8 cellular contexts compared by ENCODE assay signal in the genomic region with DNA sequence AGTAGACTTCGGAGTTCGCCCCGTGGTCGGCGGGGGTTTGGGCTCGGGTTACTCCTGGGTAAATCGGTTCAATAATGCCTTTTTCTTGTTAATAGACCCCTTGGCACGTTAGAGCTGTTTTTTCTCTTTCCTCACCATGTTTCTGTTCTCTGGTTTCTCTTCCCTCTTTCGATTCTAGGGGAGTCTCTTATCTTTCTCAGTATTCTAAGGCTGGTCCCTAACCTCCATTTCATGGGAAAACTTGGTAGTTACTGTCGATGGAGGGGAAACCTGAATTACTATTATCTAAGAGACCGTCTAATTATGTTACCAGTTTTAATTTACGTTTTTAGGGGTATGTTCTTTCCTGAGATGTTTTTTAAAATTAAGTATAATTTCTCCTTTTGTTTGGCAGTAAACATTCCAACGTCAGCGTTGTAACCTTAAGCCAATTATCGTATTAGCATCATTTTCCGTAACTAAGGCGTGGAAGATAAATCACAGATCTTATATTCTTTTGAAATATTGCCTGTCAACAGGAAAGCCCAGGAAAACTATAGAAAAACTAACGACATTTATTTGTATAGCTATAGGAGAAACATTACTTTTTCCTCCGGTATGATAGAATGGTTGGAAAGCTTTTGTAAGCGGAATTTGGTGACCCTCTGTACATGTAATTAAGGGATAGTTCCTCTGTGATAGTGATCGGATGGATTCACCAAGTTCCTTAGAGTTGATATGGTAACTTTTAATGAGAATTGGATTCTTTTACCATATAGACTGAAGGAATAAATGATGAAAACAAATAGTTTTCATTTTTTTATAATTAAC. TPM values are rescaled to one million over a fixed set of nuclear protein-coding genes. Genes with fewer than 3 reads are reported as not detected.
A peak's percentile ranks its signal among the peaks of the same experiment; 100 is the strongest.
DNase-seq lines count a peak whose midpoint lies in the region; ATAC-seq, FAIRE-seq and TF ChIP-seq lines count a peak whose summit lies in the region.
"Had no signal": no experiment of that assay in that cellular context is flagged by ENCODE, and none has a peak within 500 bp of the region (broad histone marks: within the 10 kb centered on the region; RNA-seq: fewer than 3 reads in every experiment).

No MANE protein-coding gene starts in this region.

- H3K4me3 ChIP-seq in endothelial cell of umbilical vein (replicated peaks in 1 of 3; ENCODE audit: insufficient read depth in 1 of 3, low read depth in 1 of 3, low read length in 3 of 3) (peak overlapping the region; percentile 87 to 99 (median 87)), neural cell (ENCODE audit: low read length) (peak overlapping the region; percentile 90)

- H4K20me1 ChIP-seq in endothelial cell of umbilical vein (replicated peaks; ENCODE audit: control insufficient read depth, extremely low read depth, insufficient read depth, low read length) (no peaks in the 10 kb centered on the region), neural cell (ENCODE audit: insufficient read depth) (no peaks in the 10 kb centered on the region)

- H2AFZ ChIP-seq in endothelial cell of umbilical vein (ENCODE audit: low read depth, low read length) (peak overlapping the region; percentile 69), neural cell (ENCODE audit: low read depth, low read length) (peak overlapping the region; percentile 90)

- no peaks in the 10 kb centered on the region for H3K9me2 ChIP-seq in neural cell (ENCODE audit: insufficient read depth, low read length)

- peaks cover 48% of the 10 kb centered on the region for H3K79me2 ChIP-seq in endothelial cell of umbilical vein (ENCODE audit: control insufficient read depth, insufficient read depth, low read length)
- H3K79me2 ChIP-seq in neural cell (replicated peaks; ENCODE audit: insufficient read depth, low read length): peaks cover 53% of the 10 kb centered on the region

- intact Hi-C loops in endothelial cell of umbilical vein (cut with micrococcal nuclease): loop anchor here (5.0 kb wide), 2 partner anchors 127 to 517 kb away; a partner anchor contains a TSS

- no peak for DNase-seq in RCC 7860 (ENCODE audit: low spot score)
- DNase-seq in endothelial cell of umbilical vein (ENCODE audit: low read depth, low spot score): peak; percentile 61
- no peak for DNase-seq in mesenteric fat pad (ENCODE audit: low spot score)
- DNase-seq in activated CD8-positive, alpha-beta memory T cell treated with anti-CD3 and anti-CD28 coated beads for 24 hours: no peak

- FAIRE-seq in RCC 7860 (lab: Jason Lieb, UNC) (peak; percentile 8), endothelial cell of umbilical vein (lab: Jason Lieb, UNC) (no peak)
- FAIRE-seq: colon had no signal

- H3F3A ChIP-seq in neural cell (ENCODE audit: insufficient read depth, low read length, poor library complexity, severe bottlenecking): peaks cover 5% of the 10 kb centered on the region

- no peak for TF ChIP-seq RAD21 in neural cell (conservative IDR thresholded peaks at IDR 0.05)

- H3K9me3 ChIP-seq in endothelial cell of umbilical vein (replicated peaks; ENCODE audit: control insufficient read depth, insufficient read depth, low read length) (no peaks in the 10 kb centered on the region), neural cell (ENCODE audit: low read length) (no peaks in the 10 kb centered on the region)

- CTCF ChIA-PET in endothelial cell of umbilical vein (lab: Charles Lee): interaction anchor here (0.8 to 4.8 kb wide), 11 partner anchors 8 to 626 kb away, joined by 3 to 28 read pairs (median 3); a partner anchor contains a TSS

- H3K27ac ChIP-seq in endothelial cell of umbilical vein (ENCODE audit: insufficient read depth, low read depth, low read length): peak overlapping the region; percentile 66
- H3K27ac ChIP-seq in neural cell (ENCODE audit: low read length): peak overlapping the region; percentile 93

- dilution Hi-C loops in endothelial cell of umbilical vein (cut with MboI; ENCODE audit: extremely low pct_ligation_motif_present, low sequenced_read_pairs): no loop called here

- H3K27me3 ChIP-seq in endothelial cell of umbilical vein (ENCODE audit: control insufficient read depth in 2 of 2, insufficient read depth in 2 of 2, low read length in 2 of 2): no peaks in the 10 kb centered on the region
- no peaks in the 10 kb centered on the region for H3K27me3 ChIP-seq in neural cell (ENCODE audit: insufficient read depth, low read depth, low read length)

- POLR2A ChIA-PET in endothelial cell of umbilical vein (lab: Charles Lee): interaction anchor here (0.5 to 1.3 kb wide), 4 partner anchors 10 to 292 kb away, joined by 3 to 6 read pairs (median 4); a partner anchor contains a TSS

- peaks cover 12% of the 10 kb centered on the region for H3K4me1 ChIP-seq in endothelial cell of umbilical vein (ENCODE audit: control insufficient read depth, extremely low read depth, insufficient read depth, low read length)

- H3K4me2 ChIP-seq in endothelial cell of umbilical vein (ENCODE audit: insufficient read depth, low read length) (peak overlapping the region; percentile 97), neural cell (ENCODE audit: low read length) (peak overlapping the region; percentile 83)

- BruUV-seq in endothelial cell of umbilical vein (replicated peaks; lab: Mats Ljungman, UMichigan): TSS peak; percentile 43

- ATAC-seq in GM18520 (IDR thresholded peaks at IDR 0.05; ENCODE audit: unreplicated experiment): peak; percentile 3
- peak; percentile 21 for ATAC-seq in HG02840 (IDR thresholded peaks at IDR 0.05; ENCODE audit: low FRiP score, unreplicated experiment)

- no peak for TF ChIP-seq EP300 in neural cell (conservative IDR thresholded peaks at IDR 0.05; ENCODE audit: poor library complexity, severe bottlenecking)

- no peaks in the 10 kb centered on the region for H3K9me1 ChIP-seq in endothelial cell of umbilical vein (replicated peaks; ENCODE audit: control insufficient read depth, extremely low read depth, insufficient read depth, low read length)

- TF ChIP-seq POLR2A in endothelial cell of umbilical vein (IDR thresholded peaks at IDR 0.05; ENCODE audit: low read depth, low read length): no peak

- H3K9ac ChIP-seq in endothelial cell of umbilical vein (replicated peaks; ENCODE audit: extremely low read depth, insufficient read depth, low read length) (peak overlapping the region; percentile 92), neural cell (ENCODE audit: low read length) (peak overlapping the region; percentile 91)

- TF ChIP-seq CTCF in endothelial cell of umbilical vein (IDR thresholded peaks at IDR 0.05; ENCODE audit: extremely low read depth in 1 of 2, insufficient read depth in 1 of 2, low read depth in 1 of 2, low read length in 2 of 2): no peak
- TF ChIP-seq CTCF in neural cell (IDR thresholded peaks at IDR 0.05; ENCODE audit: poor library complexity, severe bottlenecking): no peak

- no peaks in the 10 kb centered on the region for H3K36me3 ChIP-seq in endothelial cell of umbilical vein (ENCODE audit: control insufficient read depth in 2 of 2, extremely low read depth in 1 of 2, insufficient read depth in 2 of 2, low read length in 2 of 2)
- H3K36me3 ChIP-seq in neural cell (ENCODE audit: insufficient read depth, low read length): no peaks in the 10 kb centered on the region

TF ChIP-seq in endothelial cell of umbilical vein, 7 proteins besides CTCF, POLR2A, EP300 and RAD21 (continues in another document):
- TF ChIP-seq JUN (IDR thresholded peaks at IDR 0.05; ENCODE audit: borderline replicate concordance, insufficient read depth, insufficient read length, low read depth) (no peak), FOS (IDR thresholded peaks at IDR 0.05; ENCODE audit: borderline replicate concordance, insufficient read depth, low read length) (no peak), GATA2 (IDR thresholded peaks at IDR 0.05; ENCODE audit: insufficient read depth, insufficient read length, low read depth, low read length) (no peak)
- TF ChIP-seq, protein P1, sequence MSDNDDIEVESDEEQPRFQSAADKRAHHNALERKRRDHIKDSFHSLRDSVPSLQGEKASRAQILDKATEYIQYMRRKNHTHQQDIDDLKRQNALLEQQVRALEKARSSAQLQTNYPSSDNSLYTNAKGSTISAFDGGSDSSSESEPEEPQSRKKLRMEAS (IDR thresholded peaks at IDR 0.05; ENCODE audit: insufficient read depth, insufficient read length): no peak

RNA-seq across cellular contexts. Expression of a gene that starts 0.8 kb away (rescaled TPM):
- total RNA-seq in endothelial cell of umbilical vein (21.3 and 23.1 TPM in 2 replicates), mesenteric fat pad (30.9 TPM)
- polyA plus RNA-seq in endothelial cell of umbilical vein (8.5 and 9.9 TPM in 2 replicates), neural cell (64.3 and 69.4 TPM in 2 replicates)
- 3.7 and 5.3 TPM in 2 replicates for polyA plus RNA-seq in endothelial cell of umbilical vein (2011; cell fraction: cytosol; rRNA removed)
- polyA plus RNA-seq in endothelial cell of umbilical vein (2011; cell fraction: nucleus; rRNA removed): 86.0 and 116 TPM in 2 replicates
- polyA plus RNA-seq in endothelial cell of umbilical vein (2012): 22.3 and 24.7 TPM in 2 replicates
- polyA minus RNA-seq in endothelial cell of umbilical vein (33.2 and 40.4 TPM in 2 replicates), neural cell (99.3 and 102 TPM in 2 replicates)
- polyA minus RNA-seq in endothelial cell of umbilical vein (2011; cell fraction: cytosol; rRNA and poly(A)+ RNA removed): 22.3 TPM
- 60.5 and 86.2 TPM in 2 replicates for polyA minus RNA-seq in endothelial cell of umbilical vein (2011; cell fraction: nucleus; rRNA and poly(A)+ RNA removed)

RNA-seq across cellular contexts. Expression of a gene that starts 15.1 kb away (rescaled TPM):
- total RNA-seq in endothelial cell of umbilical vein: 0.38 and 0.53 TPM in 2 replicates
- 0.11 TPM in 2 replicates for polyA plus RNA-seq in endothelial cell of umbilical vein
- 0.06 and 0.07 TPM in 2 replicates for polyA plus RNA-seq in endothelial cell of umbilical vein (2011; cell fraction: cytosol; rRNA removed)
- 0.11 TPM in 2 replicates for polyA plus RNA-seq in endothelial cell of umbilical vein (2011; cell fraction: nucleus; rRNA removed)
- polyA plus RNA-seq in endothelial cell of umbilical vein (2012): 0.25 and 0.36 TPM in 2 replicates
- 0.11 TPM in 1 of 2 replicates, not detected in the other for polyA minus RNA-seq in endothelial cell of umbilical vein
- polyA minus RNA-seq in endothelial cell of umbilical vein (2011; cell fraction: cytosol; rRNA and poly(A)+ RNA removed): 0.51 TPM
- 0.14 TPM in 1 of 2 replicates, not detected in the other for polyA minus RNA-seq in endothelial cell of umbilical vein (2011; cell fraction: nucleus; rRNA and poly(A)+ RNA removed)
- 35.9 and 39.5 TPM in 2 replicates for polyA plus RNA-seq in neural cell
- polyA minus RNA-seq in neural cell: 17.3 and 20.1 TPM in 2 replicates
- total RNA-seq in mesenteric fat pad: 1.1 TPM
